ENCODE assay signal across 23 cellular contexts in the genomic region with DNA sequence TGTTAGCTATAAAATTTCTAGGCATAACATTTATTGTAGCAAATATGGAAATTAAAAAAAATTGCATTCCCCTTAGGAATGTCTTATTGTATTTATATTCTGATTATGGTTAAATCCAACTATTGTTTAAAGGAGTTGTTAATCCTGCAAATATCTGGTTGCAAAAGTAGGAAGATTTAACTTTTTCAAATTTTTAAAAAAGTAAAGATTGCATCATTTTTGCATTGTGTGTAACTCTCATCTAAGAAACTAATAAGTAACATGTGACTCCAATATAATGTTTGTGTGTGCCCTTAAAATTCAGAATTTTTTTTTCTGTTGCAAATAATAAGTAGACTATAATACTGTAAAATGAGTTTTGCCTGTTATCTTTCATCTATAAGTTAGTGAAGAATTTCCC.
"Had no signal": no experiment of that assay in that cellular context is flagged by ENCODE, and none has a peak within 500 bp of the region (broad histone marks: within the 10 kb centered on the region; RNA-seq: fewer than 3 reads in every experiment).

No MANE protein-coding gene starts in this region.

- H3K36me3 ChIP-seq: heart right ventricle, left lung, prostate gland, right atrium auricular region, sigmoid colon, thoracic aorta, tibial nerve, upper lobe of left lung had no signal

- H3K4me3 ChIP-seq: heart right ventricle, left lung, prostate gland, right atrium auricular region, sigmoid colon, thoracic aorta, tibial nerve, upper lobe of left lung had no signal

- H3K4me1 ChIP-seq: left lung, prostate gland, upper lobe of left lung had no signal

- DNase-seq: cortex of kidney; effector memory CD8-positive, alpha-beta T cell; foreskin melanocyte; glutamatergic neuron; heart right ventricle; hippocampal formation; left cardiac atrium; left lung; mesendoderm; naive thymus-derived CD8-positive, alpha-beta T cell; nephron progenitor cell; nucleus accumbens; sigmoid colon; stimulated activated CD4-positive, alpha-beta T cell treated with anti-CD3 and anti-CD28 coated beads, Interleukin-2, amount 100 ng/mL, for 24 hours; stimulated activated CD4-positive, alpha-beta T cell treated with anti-CD3 and anti-CD28 coated beads, Interleukin-4, amount 100 ng/mL, for 4 hours; stimulated activated naive CD8-positive, alpha-beta T cell treated with anti-CD3 and anti-CD28 coated beads, Interleukin-15, Interleukin-2, amounts not matched to agents 100 U/mL and 50 U/mL, for 24 hours; substantia nigra; upper lobe of left lung had no signal

- ATAC-seq: effector memory CD8-positive, alpha-beta T cell; heart right ventricle; left cardiac atrium; left lung; naive thymus-derived CD8-positive, alpha-beta T cell; stimulated activated memory B cell treated with anti-CD40 and anti-IgM and Interleukin-4, amounts not matched to agents 10 μg/mL and 1 μg/mL and 100 μg/mL, for 72 hours; stimulated activated naive CD8-positive, alpha-beta T cell treated with anti-CD3 and anti-CD28 coated beads, Interleukin-15, Interleukin-2, amounts not matched to agents 100 U/mL and 50 U/mL, for 24 hours had no signal

- H3K9me3 ChIP-seq: heart right ventricle, left lung, prostate gland, right atrium auricular region, sigmoid colon, thoracic aorta, tibial nerve, upper lobe of left lung had no signal

- H3K27ac ChIP-seq: heart right ventricle, left lung, prostate gland, right atrium auricular region, sigmoid colon, thoracic aorta, tibial nerve, upper lobe of left lung had no signal

- H3K27me3 ChIP-seq: heart right ventricle, left lung, right atrium auricular region, sigmoid colon, tibial nerve, upper lobe of left lung had no signal
